2 cellular contexts compared by ENCODE assay signal in the genomic region with DNA sequence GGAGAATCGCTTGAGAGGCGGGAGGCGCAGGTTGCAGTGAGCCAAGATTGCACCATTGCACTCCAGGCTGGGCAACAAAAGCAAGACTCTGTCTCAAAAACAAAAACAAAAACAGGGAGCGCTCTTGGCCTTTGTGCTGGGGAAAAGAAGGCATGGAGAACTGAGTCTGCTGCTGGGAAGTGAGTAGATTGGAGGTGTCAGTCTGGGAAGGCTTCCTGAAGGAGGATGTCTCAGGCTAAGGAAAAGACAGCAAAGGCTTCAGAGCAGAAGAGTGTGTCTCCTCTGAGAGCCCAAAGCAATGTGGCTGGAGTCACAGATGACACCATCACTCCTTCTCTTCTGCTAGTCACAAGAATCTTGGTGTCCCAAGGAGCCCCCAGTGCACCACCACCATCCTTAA.
TF ChIP-seq lines count a peak whose summit lies in the region.

No MANE protein-coding gene starts in this region.

TF ChIP-seq in HCT116, 20 proteins besides CTCF, POLR2A, EP300 and RAD21 (continued from another document):
- TF ChIP-seq FOSL1 (IDR thresholded peaks at IDR 0.05; ENCODE audit: low read depth) (no peak), SIN3A (IDR thresholded peaks at IDR 0.05; ENCODE audit: low read depth) (no peak), SRF (IDR thresholded peaks at IDR 0.05; ENCODE audit: low read depth) (no peak), ELF1 (IDR thresholded peaks at IDR 0.05; ENCODE audit: borderline replicate concordance, low read depth) (no peak), EGR1 (IDR thresholded peaks at IDR 0.05; ENCODE audit: low read depth) (no peak), SP1 (IDR thresholded peaks at IDR 0.05; ENCODE audit: low read depth) (no peak), ZNF274 (IDR thresholded peaks at IDR 0.05; ENCODE audit: low read depth, low read length) (no peak), EZH2phosphoT487 (IDR thresholded peaks at IDR 0.05; ENCODE audit: borderline replicate concordance) (no peak), ZFX (IDR thresholded peaks at IDR 0.05) (no peak), EZH2 (IDR thresholded peaks at IDR 0.05) (no peak), CEBPB (IDR thresholded peaks at IDR 0.05; ENCODE audit: low read depth) (no peak), TCF7L2 (IDR thresholded peaks at IDR 0.05; ENCODE audit: borderline replicate concordance, extremely low read depth, insufficient read depth, insufficient read length) (no peak)
- TF ChIP-seq, protein P1, sequence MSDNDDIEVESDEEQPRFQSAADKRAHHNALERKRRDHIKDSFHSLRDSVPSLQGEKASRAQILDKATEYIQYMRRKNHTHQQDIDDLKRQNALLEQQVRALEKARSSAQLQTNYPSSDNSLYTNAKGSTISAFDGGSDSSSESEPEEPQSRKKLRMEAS (IDR thresholded peaks at IDR 0.05), result no peak
- TF ChIP-seq, protein P2, sequence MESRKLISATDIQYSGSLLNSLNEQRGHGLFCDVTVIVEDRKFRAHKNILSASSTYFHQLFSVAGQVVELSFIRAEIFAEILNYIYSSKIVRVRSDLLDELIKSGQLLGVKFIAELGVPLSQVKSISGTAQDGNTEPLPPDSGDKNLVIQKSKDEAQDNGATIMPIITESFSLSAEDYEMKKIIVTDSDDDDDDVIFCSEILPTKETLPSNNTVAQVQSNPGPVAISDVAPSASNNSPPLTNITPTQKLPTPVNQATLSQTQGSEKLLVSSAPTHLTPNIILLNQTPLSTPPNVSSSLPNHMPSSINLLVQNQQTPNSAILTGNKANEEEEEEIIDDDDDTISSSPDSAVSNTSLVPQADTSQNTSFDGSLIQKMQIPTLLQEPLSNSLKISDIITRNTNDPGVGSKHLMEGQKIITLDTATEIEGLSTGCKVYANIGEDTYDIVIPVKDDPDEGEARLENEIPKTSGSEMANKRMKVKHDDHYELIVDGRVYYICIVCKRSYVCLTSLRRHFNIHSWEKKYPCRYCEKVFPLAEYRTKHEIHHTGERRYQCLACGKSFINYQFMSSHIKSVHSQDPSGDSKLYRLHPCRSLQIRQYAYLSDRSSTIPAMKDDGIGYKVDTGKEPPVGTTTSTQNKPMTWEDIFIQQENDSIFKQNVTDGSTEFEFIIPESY (IDR thresholded peaks at IDR 0.05; ENCODE audit: extremely low read depth, insufficient replicate concordance, low read length), result no peak
- TF ChIP-seq, protein P3, sequence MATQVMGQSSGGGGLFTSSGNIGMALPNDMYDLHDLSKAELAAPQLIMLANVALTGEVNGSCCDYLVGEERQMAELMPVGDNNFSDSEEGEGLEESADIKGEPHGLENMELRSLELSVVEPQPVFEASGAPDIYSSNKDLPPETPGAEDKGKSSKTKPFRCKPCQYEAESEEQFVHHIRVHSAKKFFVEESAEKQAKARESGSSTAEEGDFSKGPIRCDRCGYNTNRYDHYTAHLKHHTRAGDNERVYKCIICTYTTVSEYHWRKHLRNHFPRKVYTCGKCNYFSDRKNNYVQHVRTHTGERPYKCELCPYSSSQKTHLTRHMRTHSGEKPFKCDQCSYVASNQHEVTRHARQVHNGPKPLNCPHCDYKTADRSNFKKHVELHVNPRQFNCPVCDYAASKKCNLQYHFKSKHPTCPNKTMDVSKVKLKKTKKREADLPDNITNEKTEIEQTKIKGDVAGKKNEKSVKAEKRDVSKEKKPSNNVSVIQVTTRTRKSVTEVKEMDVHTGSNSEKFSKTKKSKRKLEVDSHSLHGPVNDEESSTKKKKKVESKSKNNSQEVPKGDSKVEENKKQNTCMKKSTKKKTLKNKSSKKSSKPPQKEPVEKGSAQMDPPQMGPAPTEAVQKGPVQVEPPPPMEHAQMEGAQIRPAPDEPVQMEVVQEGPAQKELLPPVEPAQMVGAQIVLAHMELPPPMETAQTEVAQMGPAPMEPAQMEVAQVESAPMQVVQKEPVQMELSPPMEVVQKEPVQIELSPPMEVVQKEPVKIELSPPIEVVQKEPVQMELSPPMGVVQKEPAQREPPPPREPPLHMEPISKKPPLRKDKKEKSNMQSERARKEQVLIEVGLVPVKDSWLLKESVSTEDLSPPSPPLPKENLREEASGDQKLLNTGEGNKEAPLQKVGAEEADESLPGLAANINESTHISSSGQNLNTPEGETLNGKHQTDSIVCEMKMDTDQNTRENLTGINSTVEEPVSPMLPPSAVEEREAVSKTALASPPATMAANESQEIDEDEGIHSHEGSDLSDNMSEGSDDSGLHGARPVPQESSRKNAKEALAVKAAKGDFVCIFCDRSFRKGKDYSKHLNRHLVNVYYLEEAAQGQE (IDR thresholded peaks at IDR 0.05; ENCODE audit: low read depth), result no peak

TF ChIP-seq in WTC11, 78 proteins besides CTCF, POLR2A, EP300 and RAD21:
- TF ChIP-seq, protein P4, sequence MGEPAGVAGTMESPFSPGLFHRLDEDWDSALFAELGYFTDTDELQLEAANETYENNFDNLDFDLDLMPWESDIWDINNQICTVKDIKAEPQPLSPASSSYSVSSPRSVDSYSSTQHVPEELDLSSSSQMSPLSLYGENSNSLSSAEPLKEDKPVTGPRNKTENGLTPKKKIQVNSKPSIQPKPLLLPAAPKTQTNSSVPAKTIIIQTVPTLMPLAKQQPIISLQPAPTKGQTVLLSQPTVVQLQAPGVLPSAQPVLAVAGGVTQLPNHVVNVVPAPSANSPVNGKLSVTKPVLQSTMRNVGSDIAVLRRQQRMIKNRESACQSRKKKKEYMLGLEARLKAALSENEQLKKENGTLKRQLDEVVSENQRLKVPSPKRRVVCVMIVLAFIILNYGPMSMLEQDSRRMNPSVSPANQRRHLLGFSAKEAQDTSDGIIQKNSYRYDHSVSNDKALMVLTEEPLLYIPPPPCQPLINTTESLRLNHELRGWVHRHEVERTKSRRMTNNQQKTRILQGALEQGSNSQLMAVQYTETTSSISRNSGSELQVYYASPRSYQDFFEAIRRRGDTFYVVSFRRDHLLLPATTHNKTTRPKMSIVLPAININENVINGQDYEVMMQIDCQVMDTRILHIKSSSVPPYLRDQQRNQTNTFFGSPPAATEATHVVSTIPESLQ (CRISPR knock-in tag; IDR thresholded peaks at IDR 0.05), result no peak
- TF ChIP-seq ESRRA (CRISPR knock-in tag; IDR thresholded peaks at IDR 0.05; ENCODE audit: borderline replicate concordance) (no peak), ZNF423 (CRISPR knock-in tag; IDR thresholded peaks at IDR 0.05) (no peak)
